Comparison of ENCODE assay signal across 23 cellular contexts in genomic region chr15:66634540-66634939, GRCh38.
"Had no signal": no experiment of that assay in that cellular context is flagged by ENCODE, and none has a peak within 500 bp of the region (broad histone marks: within the 10 kb centered on the region; RNA-seq: fewer than 3 reads in every experiment).

No MANE protein-coding gene starts in this region.

- H3K27ac ChIP-seq: body of pancreas, sigmoid colon, thoracic aorta had no signal

- DNase-seq: activated CD4-positive, alpha-beta T cell treated with anti-CD3 and anti-CD28 coated beads, Interleukin-2, amount 10 ng/mL, durations not matched to agents 7 days and 5 days; activated CD4-positive, CD25-positive, alpha-beta regulatory T cell treated with anti-CD3 and anti-CD28 coated beads, Interleukin-2, amount 50 U/mL, for 72 hours; activated CD8-positive, alpha-beta memory T cell treated with anti-CD3 and anti-CD28 coated beads, Interleukin-2, amount 10 ng/mL, durations not matched to agents 7 days and 5 days; activated CD8-positive, alpha-beta T cell treated with anti-CD3 and anti-CD28 coated beads for 36 hours; activated gamma-delta T cell; activated naive CD4-positive, alpha-beta T cell treated with anti-CD3 and anti-CD28 coated beads, Interleukin-2, amount 50 U/mL, for 16 hours; activated naive CD8-positive, alpha-beta T cell treated with anti-CD3 and anti-CD28 coated beads, Interleukin-2, amount 50 U/mL, for 24 hours; activated T-cell treated with anti-CD3 and anti-CD28 coated beads for 4 hours; body of pancreas; effector memory CD4-positive, alpha-beta T cell; foreskin melanocyte; midbrain; retina; sigmoid colon; stimulated activated CD4-positive, alpha-beta T cell treated with anti-CD3 and anti-CD28 coated beads, Interleukin-2, amount 100 ng/mL, for 48 hours; stimulated activated CD8-positive, alpha-beta memory T cell treated with anti-CD3 and anti-CD28 coated beads, Interleukin-4, amount 100 ng/mL, for 48 hours; stimulated activated naive B cell treated with anti-CD40 and anti-IgM and Interleukin-4, amounts not matched to agents 10 μg/mL and 1 μg/mL and 100 μg/mL, for 72 hours; upper lobe of right lung had no signal

- ATAC-seq: activated CD8-positive, alpha-beta memory T cell treated with anti-CD3 and anti-CD28 coated beads, Interleukin-2, amount 10 ng/mL, durations not matched to agents 7 days and 5 days; activated CD8-positive, alpha-beta T cell treated with anti-CD3 and anti-CD28 coated beads for 36 hours; activated naive CD8-positive, alpha-beta T cell treated with anti-CD3 and anti-CD28 coated beads, Interleukin-2, amount 50 U/mL, for 24 hours; body of pancreas; esophagus mucosa; left lobe of liver; stimulated activated naive B cell treated with anti-CD40 and anti-IgM and Interleukin-4, amounts not matched to agents 10 μg/mL and 1 μg/mL and 100 μg/mL, for 72 hours; upper lobe of right lung had no signal

- H3K4me1 ChIP-seq: body of pancreas, sigmoid colon, upper lobe of right lung had no signal

- H3K4me3 ChIP-seq: body of pancreas, lung, sigmoid colon, thoracic aorta, upper lobe of right lung had no signal

- H3K27me3 ChIP-seq: body of pancreas, sigmoid colon, upper lobe of right lung had no signal

- H3K36me3 Mint-ChIP-seq: activated CD8-positive, alpha-beta memory T cell treated with anti-CD3 and anti-CD28 coated beads, Interleukin-2, amount 10 ng/mL, durations not matched to agents 7 days and 5 days; stimulated activated naive B cell treated with anti-CD40 and anti-IgM and Interleukin-4, amounts not matched to agents 10 μg/mL and 1 μg/mL and 100 μg/mL, for 72 hours had no signal

- H3K4me3 Mint-ChIP-seq: activated CD4-positive, alpha-beta T cell treated with anti-CD3 and anti-CD28 coated beads, Interleukin-2, amount 10 ng/mL, durations not matched to agents 7 days and 5 days; activated CD8-positive, alpha-beta memory T cell treated with anti-CD3 and anti-CD28 coated beads, Interleukin-2, amount 10 ng/mL, durations not matched to agents 7 days and 5 days; activated CD8-positive, alpha-beta T cell treated with anti-CD3 and anti-CD28 coated beads for 36 hours; activated naive CD8-positive, alpha-beta T cell treated with anti-CD3 and anti-CD28 coated beads, Interleukin-2, amount 50 U/mL, for 24 hours; activated T-helper 1 cell treated with anti-CD3 and anti-CD28 coated beads, Interleukin-12 subunit alpha, Interleukin-12 subunit beta, Interleukin-2, Interleukin-4 antibody, amounts not matched to agents 30 ng/mL and 10 ng/mL and 1 ng/mL, durations not matched to agents 14 hours and 24 hours and 36 hours; stimulated activated naive B cell treated with anti-CD40 and anti-IgM and Interleukin-4, amounts not matched to agents 10 μg/mL and 1 μg/mL and 100 μg/mL, for 72 hours had no signal

- H3K27ac Mint-ChIP-seq: activated CD4-positive, alpha-beta T cell treated with anti-CD3 and anti-CD28 coated beads, Interleukin-2, amount 10 ng/mL, durations not matched to agents 7 days and 5 days; activated CD8-positive, alpha-beta memory T cell treated with anti-CD3 and anti-CD28 coated beads, Interleukin-2, amount 10 ng/mL, durations not matched to agents 7 days and 5 days; activated CD8-positive, alpha-beta T cell treated with anti-CD3 and anti-CD28 coated beads for 36 hours; activated naive CD8-positive, alpha-beta T cell treated with anti-CD3 and anti-CD28 coated beads, Interleukin-2, amount 50 U/mL, for 24 hours; activated T-helper 1 cell treated with anti-CD3 and anti-CD28 coated beads, Interleukin-12 subunit alpha, Interleukin-12 subunit beta, Interleukin-2, Interleukin-4 antibody, amounts not matched to agents 30 ng/mL and 10 ng/mL and 1 ng/mL, durations not matched to agents 14 hours and 24 hours and 36 hours; stimulated activated naive B cell treated with anti-CD40 and anti-IgM and Interleukin-4, amounts not matched to agents 10 μg/mL and 1 μg/mL and 100 μg/mL, for 72 hours had no signal

- H3K36me3 ChIP-seq: sigmoid colon, thoracic aorta, upper lobe of right lung had no signal

- H3K9me3 ChIP-seq: body of pancreas, sigmoid colon, thoracic aorta, upper lobe of right lung had no signal

- H3K9me3 Mint-ChIP-seq: activated CD4-positive, alpha-beta T cell treated with anti-CD3 and anti-CD28 coated beads, Interleukin-2, amount 10 ng/mL, durations not matched to agents 7 days and 5 days; activated CD8-positive, alpha-beta T cell treated with anti-CD3 and anti-CD28 coated beads for 36 hours; activated naive CD8-positive, alpha-beta T cell treated with anti-CD3 and anti-CD28 coated beads, Interleukin-2, amount 50 U/mL, for 24 hours; activated T-helper 1 cell treated with anti-CD3 and anti-CD28 coated beads, Interleukin-12 subunit alpha, Interleukin-12 subunit beta, Interleukin-2, Interleukin-4 antibody, amounts not matched to agents 30 ng/mL and 10 ng/mL and 1 ng/mL, durations not matched to agents 14 hours and 24 hours and 36 hours; stimulated activated naive B cell treated with anti-CD40 and anti-IgM and Interleukin-4, amounts not matched to agents 10 μg/mL and 1 μg/mL and 100 μg/mL, for 72 hours had no signal

- H3K27me3 Mint-ChIP-seq: activated CD8-positive, alpha-beta T cell treated with anti-CD3 and anti-CD28 coated beads for 36 hours; activated naive CD8-positive, alpha-beta T cell treated with anti-CD3 and anti-CD28 coated beads, Interleukin-2, amount 50 U/mL, for 24 hours had no signal
